ENCODE assay signal across 1 cellular context in the genomic region with DNA sequence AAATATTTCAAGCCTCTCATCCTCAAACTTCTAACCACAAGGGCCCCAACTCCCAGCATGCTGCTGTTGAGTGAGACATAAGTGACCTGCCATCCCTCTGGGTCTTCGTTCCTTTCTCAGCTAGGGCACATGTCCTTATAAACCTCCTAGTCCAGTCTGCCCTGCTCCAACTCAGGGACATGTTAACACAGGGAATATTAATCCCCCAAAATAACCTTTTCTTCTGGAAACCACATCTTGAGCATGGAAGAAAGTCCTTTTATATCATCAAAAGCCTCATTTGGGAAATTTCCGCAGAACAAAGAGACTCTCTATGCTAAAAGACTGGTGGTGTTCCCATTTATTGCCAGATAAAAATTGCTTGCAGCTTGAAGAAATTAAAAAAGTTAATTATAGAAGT.
TF ChIP-seq lines count a peak whose summit lies in the region.

No MANE protein-coding gene starts in this region.

TF ChIP-seq in HepG2, 621 proteins besides CTCF, POLR2A, EP300 and RAD21 (continued from another document):
- TF ChIP-seq, protein P1, sequence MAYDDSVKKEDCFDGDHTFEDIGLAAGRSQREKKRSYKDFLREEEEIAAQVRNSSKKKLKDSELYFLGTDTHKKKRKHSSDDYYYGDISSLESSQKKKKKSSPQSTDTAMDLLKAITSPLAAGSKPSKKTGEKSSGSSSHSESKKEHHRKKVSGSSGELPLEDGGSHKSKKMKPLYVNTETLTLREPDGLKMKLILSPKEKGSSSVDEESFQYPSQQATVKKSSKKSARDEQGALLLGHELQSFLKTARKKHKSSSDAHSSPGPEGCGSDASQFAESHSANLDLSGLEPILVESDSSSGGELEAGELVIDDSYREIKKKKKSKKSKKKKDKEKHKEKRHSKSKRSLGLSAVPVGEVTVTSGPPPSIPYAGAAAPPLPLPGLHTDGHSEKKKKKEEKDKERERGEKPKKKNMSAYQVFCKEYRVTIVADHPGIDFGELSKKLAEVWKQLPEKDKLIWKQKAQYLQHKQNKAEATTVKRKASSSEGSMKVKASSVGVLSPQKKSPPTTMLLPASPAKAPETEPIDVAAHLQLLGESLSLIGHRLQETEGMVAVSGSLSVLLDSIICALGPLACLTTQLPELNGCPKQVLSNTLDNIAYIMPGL (CRISPR knock-in tag; IDR thresholded peaks at IDR 0.05; ENCODE audit: borderline replicate concordance in 1 of 2, low read depth in 1 of 2), result no peak
- no peak for TF ChIP-seq DMTF1 (CRISPR knock-in tag; IDR thresholded peaks at IDR 0.05)
- TF ChIP-seq RFX3 (CRISPR knock-in tag; IDR thresholded peaks at IDR 0.05), result no peak
- no peak for TF ChIP-seq ZNF296 (CRISPR knock-in tag; conservative IDR thresholded peaks at IDR 0.05)
- TF ChIP-seq ZNF30 (CRISPR knock-in tag; IDR thresholded peaks at IDR 0.05), result no peak
- TF ChIP-seq ADNP (CRISPR knock-in tag; IDR thresholded peaks at IDR 0.05), result no peak
- TF ChIP-seq TGIF2 (CRISPR knock-in tag; IDR thresholded peaks at IDR 0.05), result no peak
